Comparison of ENCODE assay signal across 28 cellular contexts in genomic region chr2:138867341-138867740, GRCh38.
"Had no signal": no experiment of that assay in that cellular context is flagged by ENCODE, and none has a peak within 500 bp of the region (broad histone marks: within the 10 kb centered on the region; RNA-seq: fewer than 3 reads in every experiment).

No MANE protein-coding gene starts in this region.

- H3K4me1 ChIP-seq: left lung, lower lobe of right lung, parathyroid adenoma, sigmoid colon, spleen, suprapubic skin, tibial artery, upper lobe of right lung had no signal

- ATAC-seq: left colon; left lung; lower lobe of right lung; naive thymus-derived CD8-positive, alpha-beta T cell; right cardiac atrium; stimulated activated effector memory CD8-positive, alpha-beta T cell treated with anti-CD3 and anti-CD28 coated beads, Interleukin-12 subunit alpha, Interleukin-12 subunit beta, amount 100 ng/mL, for 72 hours; upper lobe of right lung had no signal

- H3K36me3 Mint-ChIP-seq: immature natural killer cell; naive thymus-derived CD8-positive, alpha-beta T cell; stimulated activated effector memory CD8-positive, alpha-beta T cell treated with anti-CD3 and anti-CD28 coated beads, Interleukin-12 subunit alpha, Interleukin-12 subunit beta, amount 100 ng/mL, for 72 hours had no signal

- FAIRE-seq: islet of Langerhans, kidney, small intestine, urothelium cell line had no signal

- H3K4me3 ChIP-seq: left lung, lower lobe of right lung, sigmoid colon, spleen, suprapubic skin, thoracic aorta, tibial artery, upper lobe of right lung had no signal

- H3K4me1 Mint-ChIP-seq: immature natural killer cell; naive thymus-derived CD8-positive, alpha-beta T cell; nephron; neural crest cell; stimulated activated effector memory CD8-positive, alpha-beta T cell treated with anti-CD3 and anti-CD28 coated beads, Interleukin-12 subunit alpha, Interleukin-12 subunit beta, amount 100 ng/mL, for 72 hours had no signal

- H3K4me3 Mint-ChIP-seq: immature natural killer cell; naive thymus-derived CD8-positive, alpha-beta T cell; nephron; neural crest cell; stimulated activated effector memory CD8-positive, alpha-beta T cell treated with anti-CD3 and anti-CD28 coated beads, Interleukin-12 subunit alpha, Interleukin-12 subunit beta, amount 100 ng/mL, for 72 hours; stimulated activated naive CD8-positive, alpha-beta T cell treated with anti-CD3 and anti-CD28 coated beads, Interleukin-15, Interleukin-2, amounts not matched to agents 100 ng/mL and 50 ng/mL, for 24 hours had no signal

- H3K27ac ChIP-seq: left lung, lower lobe of right lung, neutrophil, parathyroid adenoma, sigmoid colon, spleen, suprapubic skin, thoracic aorta, tibial artery, upper lobe of right lung had no signal

- H3K27me3 ChIP-seq: left lung, neutrophil, sigmoid colon, suprapubic skin, tibial artery, upper lobe of right lung had no signal

- H3K27ac Mint-ChIP-seq: immature natural killer cell; naive thymus-derived CD8-positive, alpha-beta T cell; nephron; stimulated activated effector memory CD8-positive, alpha-beta T cell treated with anti-CD3 and anti-CD28 coated beads, Interleukin-12 subunit alpha, Interleukin-12 subunit beta, amount 100 ng/mL, for 72 hours; stimulated activated naive CD8-positive, alpha-beta T cell treated with anti-CD3 and anti-CD28 coated beads, Interleukin-15, Interleukin-2, amounts not matched to agents 100 ng/mL and 50 ng/mL, for 24 hours had no signal

- H3K9me3 Mint-ChIP-seq: naive thymus-derived CD8-positive, alpha-beta T cell; nephron; stimulated activated naive CD8-positive, alpha-beta T cell treated with anti-CD3 and anti-CD28 coated beads, Interleukin-15, Interleukin-2, amounts not matched to agents 100 ng/mL and 50 ng/mL, for 24 hours had no signal

- H3K9me3 ChIP-seq: left lung, lower lobe of right lung, neutrophil, sigmoid colon, suprapubic skin, thoracic aorta, tibial artery, upper lobe of right lung had no signal

- H2AFZ ChIP-seq: parathyroid adenoma had no signal

- H3K27me3 Mint-ChIP-seq: stimulated activated naive CD8-positive, alpha-beta T cell treated with anti-CD3 and anti-CD28 coated beads, Interleukin-15, Interleukin-2, amounts not matched to agents 100 ng/mL and 50 ng/mL, for 24 hours had no signal

- DNase-seq: hypothalamus; immature natural killer cell; kidney; left colon; left lung; lower lobe of right lung; mammary epithelial cell; mesenchymal stem cell; naive thymus-derived CD8-positive, alpha-beta T cell; occipital lobe; right cardiac atrium; sigmoid colon; small intestine; spleen; stimulated activated CD4-positive, alpha-beta T cell treated with anti-CD3 and anti-CD28 coated beads, Interleukin-4, amount 100 ng/mL, for 24 hours; stimulated activated naive CD4-positive, alpha-beta T cell; tibial artery; upper lobe of right lung had no signal

- H3K9ac ChIP-seq: parathyroid adenoma had no signal

- H3K36me3 ChIP-seq: left lung, lower lobe of right lung, neutrophil, sigmoid colon, spleen, suprapubic skin, thoracic aorta, tibial artery, upper lobe of right lung had no signal

- H3K79me2 ChIP-seq: parathyroid adenoma had no signal
